ENCODE assay signal across 10 cellular contexts in the genomic region with DNA sequence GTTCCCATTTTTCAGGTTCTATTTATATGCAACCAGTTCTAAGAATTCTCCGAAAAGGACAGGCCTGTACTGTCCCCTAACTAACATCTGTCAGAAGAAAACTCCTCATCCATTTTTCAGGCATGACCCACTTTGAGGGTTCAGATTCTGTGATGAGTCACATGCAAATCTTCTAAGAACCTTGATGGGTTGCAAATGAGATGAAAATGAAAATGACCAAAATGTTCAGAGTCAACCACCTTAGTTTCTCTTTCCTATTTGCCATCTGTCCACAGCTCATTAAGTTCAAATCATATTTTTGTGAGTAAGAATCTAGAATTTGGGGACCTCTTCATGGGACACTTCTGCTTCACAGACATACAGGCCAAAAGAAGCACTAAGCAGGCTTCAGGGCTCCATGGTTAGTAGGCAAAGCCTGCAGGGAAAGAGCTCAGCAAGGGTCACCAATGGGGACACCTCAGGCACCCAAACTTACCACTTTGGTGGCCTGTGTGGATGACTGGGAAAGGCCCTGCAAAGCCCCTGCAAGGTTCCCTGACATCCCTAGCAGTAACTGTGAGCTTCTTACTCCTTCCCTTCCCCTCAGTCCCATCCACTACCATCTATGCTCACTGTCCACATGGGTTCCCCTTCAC.
DNase-seq lines count a peak whose midpoint lies in the region; ATAC-seq and TF ChIP-seq lines count a peak whose summit lies in the region.
"Had no signal": no experiment of that assay in that cellular context is flagged by ENCODE, and none has a peak within 500 bp of the region (broad histone marks: within the 10 kb centered on the region; RNA-seq: fewer than 3 reads in every experiment).

No MANE protein-coding gene starts in this region.

- ATAC-seq in GM19035 (IDR thresholded peaks at IDR 0.05; ENCODE audit: unreplicated experiment) (peak; percentile 87), HG02840 (IDR thresholded peaks at IDR 0.05; ENCODE audit: low FRiP score, unreplicated experiment) (peak; percentile 71)
- ATAC-seq: effector memory CD8-positive, alpha-beta T cell had no signal

- POLR2A ChIA-PET in GM10248 (lab: Yijun Ruan, JAX) = no interaction called here

- CTCF ChIA-PET in GM10248 (lab: Yijun Ruan, JAX) = interaction anchor here (0.7 to 4.9 kb wide), 5 partner anchors 11 to 117 kb away, joined by 3 to 19 read pairs (median 3); no protein-coding TSS in a partner anchor

- TF ChIP-seq CTCF in GM10248 (IDR thresholded peaks at IDR 0.05; ENCODE audit: control extremely low read depth, extremely low read depth, low read depth, missing control alignments) = no peak

- DNase-seq in GM10248 (ENCODE audit: extremely low spot score) = peak; percentile 46
- DNase-seq in LHCN-M2 (ENCODE audit: low read depth) = peak; percentile 33
- DNase-seq in EL = no peak
- DNase-seq in RKO (ENCODE audit: low spot score) = no peak
- DNase-seq in COLO829 (ENCODE audit: low spot score) = no peak
- DNase-seq in DMS153 (lab: John Stamatoyannopoulos, UW) = no peak
- DNase-seq: effector memory CD8-positive, alpha-beta T cell; NCI-H1048 had no signal

Comparison
In these comparisons a context has a peak if more than half of its experiments do, and no peak if none do; other contexts are left out.
1. DNase-seq: peak in GM10248 (single experiment) and LHCN-M2 (single experiment); none in EL (single experiment), RKO (single experiment), COLO829 (single experiment) and DMS153 (single experiment).